ENCODE assay signal across 10 cellular contexts in the genomic region with DNA sequence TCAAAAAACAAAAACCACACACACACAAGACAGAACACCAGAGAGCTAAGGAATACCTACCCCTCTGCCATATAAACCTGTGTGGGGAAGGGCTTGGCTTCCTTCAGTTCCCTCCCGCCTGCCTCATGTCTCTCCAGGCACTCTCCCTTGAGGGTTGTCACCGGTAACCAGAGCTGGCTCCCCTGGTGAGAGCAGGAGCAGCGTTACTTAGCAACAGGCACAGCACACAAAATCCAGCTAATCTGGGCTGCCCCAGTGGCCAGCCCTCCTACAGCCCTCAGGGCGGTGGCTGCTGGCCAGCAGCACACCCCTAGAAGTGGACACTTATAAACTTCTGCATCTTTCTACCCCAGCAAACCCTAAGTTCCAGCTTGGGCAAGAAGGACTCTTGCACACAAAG. TPM values are rescaled to one million over a fixed set of nuclear protein-coding genes. Genes with fewer than 3 reads are reported as not detected.
DNase-seq lines count a peak whose midpoint lies in the region; ATAC-seq and TF ChIP-seq lines count a peak whose summit lies in the region.
"Had no signal": no experiment of that assay in that cellular context is flagged by ENCODE, and none has a peak within 500 bp of the region (broad histone marks: within the 10 kb centered on the region; RNA-seq: fewer than 3 reads in every experiment).

No MANE protein-coding gene starts in this region.

- TF ChIP-seq CTCF in A673 (conservative IDR thresholded peaks at IDR 0.05; ENCODE audit: low read depth, low read length): no peak
- TF ChIP-seq CTCF in PC-3 (conservative IDR thresholded peaks at IDR 0.05; ENCODE audit: low read depth, low read length): no peak
- no peak for TF ChIP-seq CTCF in left ventricle myocardium inferior (IDR thresholded peaks at IDR 0.05; ENCODE audit: borderline replicate concordance)

- H3K4me1 ChIP-seq in A673 (ENCODE audit: insufficient read depth, low read length, poor library complexity, severe bottlenecking) (peaks cover 41% of the 10 kb centered on the region), Karpas-422 (ENCODE audit: low read length) (peaks cover 56% of the 10 kb centered on the region), PC-3 (ENCODE audit: insufficient read depth, low read length) (peaks cover 21% of the 10 kb centered on the region), left ventricle myocardium inferior (peaks cover 73% of the 10 kb centered on the region)

- no peaks in the 10 kb centered on the region for H3F3A ChIP-seq in PC-3 (ENCODE audit: low read length, unreplicated experiment)

- H3K9me3 ChIP-seq in A673 (ENCODE audit: low read depth, low read length, poor library complexity, severe bottlenecking) (no peaks in the 10 kb centered on the region), Karpas-422 (ENCODE audit: low read length) (no peaks in the 10 kb centered on the region), PC-3 (ENCODE audit: low read length) (no peaks in the 10 kb centered on the region), left ventricle myocardium inferior (replicated peaks) (no peaks in the 10 kb centered on the region)

- ATAC-seq in PC-3 (no peak), HG02678 (IDR thresholded peaks at IDR 0.05; ENCODE audit: unreplicated experiment) (no peak), GM18873 (IDR thresholded peaks at IDR 0.05; ENCODE audit: low FRiP score, unreplicated experiment) (no peak), HG03095 (IDR thresholded peaks at IDR 0.05; ENCODE audit: unreplicated experiment) (no peak)
- ATAC-seq: Panc1 had no signal

- H3K9ac ChIP-seq in Karpas-422 (ENCODE audit: low read length) (peak overlapping the region; percentile 32; the same call in 1 of the 2 replicates), PC-3 (ENCODE audit: low read length) (no peak overlapping the region)

- H3K27me3 ChIP-seq in A673 (replicated peaks; ENCODE audit: insufficient read depth, low read depth, low read length, poor library complexity) (no peaks in the 10 kb centered on the region), Karpas-422 (ENCODE audit: low read length) (no peaks in the 10 kb centered on the region), PC-3 (ENCODE audit: low read length) (no peaks in the 10 kb centered on the region), left ventricle myocardium inferior (ENCODE audit: low read depth) (no peaks in the 10 kb centered on the region)

- BruUV-seq in A673 (replicated peaks; lab: Mats Ljungman, UMichigan): no TSS peak
- no TSS peak for BruUV-seq in PC-3 (replicated peaks; lab: Mats Ljungman, UMichigan)

- H3K79me2 ChIP-seq in Karpas-422 (ENCODE audit: low read length) (no peaks in the 10 kb centered on the region), PC-3 (ENCODE audit: low read length) (no peaks in the 10 kb centered on the region)

- H2AFZ ChIP-seq in Karpas-422 (ENCODE audit: low read length) (no peak overlapping the region), PC-3 (ENCODE audit: low read length) (no peak overlapping the region)

- H3K4me3 ChIP-seq in A673 (ENCODE audit: low read depth, low read length, poor library complexity, severe bottlenecking): no peak overlapping the region
- peak overlapping the region; percentile 29; the same call in 1 of the 2 replicates for H3K4me3 ChIP-seq in Karpas-422 (ENCODE audit: low read length)
- H3K4me3 ChIP-seq in PC-3 (ENCODE audit: low read length): no peak overlapping the region
- no peak overlapping the region for H3K4me3 ChIP-seq in left ventricle myocardium inferior

- H3K36me3 ChIP-seq in A673 (ENCODE audit: insufficient read depth, low read length, poor library complexity, severe bottlenecking) (no peaks in the 10 kb centered on the region), Karpas-422 (ENCODE audit: insufficient read depth, low read length) (no peaks in the 10 kb centered on the region), PC-3 (ENCODE audit: low read depth, low read length) (no peaks in the 10 kb centered on the region), left ventricle myocardium inferior (no peaks in the 10 kb centered on the region)

- CTCF ChIA-PET in A673 (lab: Charles Lee): interaction anchor here (0.6 to 1.4 kb wide), 5 partner anchors 25 to 1603 kb away, joined by 3 to 6 read pairs (median 3); no protein-coding TSS in a partner anchor
- CTCF ChIA-PET in PC-3 (lab: Charles Lee): interaction anchor here (0.5 kb wide), 1 partner anchor 55 kb away, joined by 7 read pairs; no protein-coding TSS in a partner anchor

- H3K9me2 ChIP-seq in Karpas-422 (replicated peaks; ENCODE audit: insufficient read depth, low read length): no peaks in the 10 kb centered on the region
- H3K9me2 ChIP-seq in PC-3 (replicated peaks; ENCODE audit: low read length): no peaks in the 10 kb centered on the region

- intact Hi-C loops in A673 (cut with micrococcal nuclease; ENCODE audit: unreplicated experiment): no loop called here
- intact Hi-C loops in PC-3 (cut with micrococcal nuclease): no loop called here
- intact Hi-C loops in left ventricle myocardium inferior (cut with micrococcal nuclease): loop anchor here (5.0 kb wide), 1 partner anchor 53 kb away; no protein-coding TSS in a partner anchor

- peak overlapping the region; percentile 54 for H3K4me2 ChIP-seq in Karpas-422 (ENCODE audit: low read depth, low read length, poor library complexity, severe bottlenecking)
- H3K4me2 ChIP-seq in PC-3 (ENCODE audit: low read length): no peak overlapping the region

- peak; percentile 85 for DNase-seq in A673 (ENCODE audit: low spot score)
- DNase-seq in Karpas-422: peak; percentile 83
- peak; percentile 25 for DNase-seq in PC-3
- DNase-seq in left ventricle myocardium inferior: no peak
- DNase-seq in UCSD-AML1 (lab: John Stamatoyannopoulos, UW; ENCODE audit: unreplicated experiment): no peak
- DNase-seq: activated naive CD4-positive, alpha-beta T cell treated with anti-CD3 and anti-CD28 coated beads, Interleukin-2, amount 10 ng/mL, durations not matched to agents 7 days and 5 days had no signal

- peak overlapping the region; percentile 24 for H3K27ac ChIP-seq in A673 (ENCODE audit: low read depth, low read length, poor library complexity, severe bottlenecking)
- H3K27ac ChIP-seq in Karpas-422 (ENCODE audit: low read length): no peak overlapping the region
- H3K27ac ChIP-seq in PC-3 (ENCODE audit: low read length): no peak overlapping the region
- H3K27ac ChIP-seq in left ventricle myocardium inferior (replicated peaks): peak overlapping the region; percentile 47

- no peaks in the 10 kb centered on the region for H4K20me1 ChIP-seq in Karpas-422 (ENCODE audit: insufficient read depth, low read depth, low read length)
- no peaks in the 10 kb centered on the region for H4K20me1 ChIP-seq in PC-3 (ENCODE audit: low read length)

- POLR2A ChIA-PET in A673 (lab: Charles Lee; ENCODE audit: low non-redundant PET) (interaction anchor here (0.5 kb wide), 1 partner anchor 1818 kb away, joined by 3 read pairs; no protein-coding TSS in a partner anchor), PC-3 (lab: Charles Lee; ENCODE audit: unreplicated experiment) (no interaction called here)

RNA-seq across cellular contexts. Expression of a gene that starts 21.6 kb away (rescaled TPM):
- total RNA-seq in A673 (2021): 12.5 and 19.8 TPM in 2 replicates
- total RNA-seq in Karpas-422 (2014; rRNA removed; shearing (Covaris generic); ENCODE audit: low replicate concordance): 11.7 and 26.9 TPM in 2 replicates
- 90.7 and 110 TPM in 2 replicates for total RNA-seq in PC-3 (2014; rRNA removed)
- total RNA-seq in left ventricle myocardium inferior: 55.5 TPM

RNA-seq across cellular contexts. Expression of a gene that starts 22.9 kb away (rescaled TPM):
- total RNA-seq in A673 (2021): 4.8 and 5.4 TPM in 2 replicates
- total RNA-seq in Karpas-422 (2014; rRNA removed; shearing (Covaris generic); ENCODE audit: low replicate concordance): 0.47 TPM in 1 of 2 replicates, not detected in the other
- total RNA-seq in PC-3 (2014; rRNA removed): 0.29 and 0.58 TPM in 2 replicates
- total RNA-seq in left ventricle myocardium inferior: 20.0 TPM

RNA-seq across cellular contexts. Expression of a gene that starts 40.1 kb away (rescaled TPM):
- total RNA-seq in A673 (2021) (52.0 and 54.3 TPM in 2 replicates), PC-3 (2014; rRNA removed) (110 and 167 TPM in 2 replicates), left ventricle myocardium inferior (23.8 TPM)
- total RNA-seq in Karpas-422 (2014; rRNA removed; shearing (Covaris generic); ENCODE audit: low replicate concordance): 31.9 and 63.0 TPM in 2 replicates

RNA-seq across cellular contexts. Expression of a gene that starts 49.8 kb away (rescaled TPM):
- total RNA-seq in A673 (2021): 0.24 and 0.28 TPM in 2 replicates
- total RNA-seq in Karpas-422 (2014; rRNA removed; shearing (Covaris generic); ENCODE audit: low replicate concordance): 0.75 TPM in 1 of 2 replicates, not detected in the other
- total RNA-seq in PC-3 (2014; rRNA removed): not detected in 2 replicates
- 0.30 TPM for total RNA-seq in left ventricle myocardium inferior

Comparison
In these comparisons a context has a peak if more than half of its experiments do, and no peak if none do; other contexts are left out.
1. DNase-seq: peak in A673 (single experiment), Karpas-422 (single experiment) and PC-3 (single experiment); none in left ventricle myocardium inferior (single experiment) and UCSD-AML1 (single experiment).
2. H3K27ac ChIP-seq: peak in A673 (single experiment) and left ventricle myocardium inferior (single experiment); none in Karpas-422 (single experiment) and PC-3 (single experiment).